Comparison of ENCODE assay signal across 8 cellular contexts in genomic region chr20:36439040-36439730, GRCh38.
A peak's percentile ranks its signal among the peaks of the same experiment; 100 is the strongest.
DNase-seq lines count a peak whose midpoint lies in the region; ATAC-seq and TF ChIP-seq lines count a peak whose summit lies in the region.

No MANE protein-coding gene starts in this region.

- ATAC-seq in Right ventricle myocardium inferior (peak; percentile 60), GM21423 (IDR thresholded peaks at IDR 0.05; ENCODE audit: unreplicated experiment) (no peak)

- TF ChIP-seq CTCF in dorsolateral prefrontal cortex (IDR thresholded peaks at IDR 0.05 in 54 of 56, conservative IDR thresholded peaks at IDR 0.05 in 2 of 56; ENCODE audit: low read depth in 1 of 56, partially characterized antibody in 56 of 56): peak; percentile 67 to 96 (median 90)

- H3K27me3 ChIP-seq in dorsolateral prefrontal cortex: peaks cover 0 to 2% (median 0%) of the 10 kb centered on the region in 45 donors

- intact Hi-C loops in Right ventricle myocardium inferior (cut with DNase I) (loop anchor here (1.0 to 5.0 kb wide), 2 partner anchors 222 to 236 kb away; no protein-coding TSS in a partner anchor), cardiac septum (cut with DNase I) (no loop called here), dorsolateral prefrontal cortex (cut with DNase I) (loop anchor here in 1 of 2 donors (5.0 kb wide), 1 partner anchor 237 kb away; no protein-coding TSS in a partner anchor)

- H3K4me3 ChIP-seq in dorsolateral prefrontal cortex: no peak overlapping the region

- peak; percentile 78 for DNase-seq in Right ventricle myocardium inferior (ENCODE audit: missing footprints)
- DNase-seq in cardiac septum (ENCODE audit: low spot score): no peak
- DNase-seq in NCI-H226: peak; percentile 14
- peak; percentile 44 to 57 for DNase-seq in activated CD4-positive, alpha-beta T cell treated with anti-CD3 and anti-CD28 coated beads, Interleukin-2, amount 50 U/mL, for 4 hours
- peak; percentile 62 to 86 (median 78) for DNase-seq in dorsolateral prefrontal cortex
- peak; percentile 57 for DNase-seq in medulla oblongata (ENCODE audit: extremely low spot score)
- DNase-seq in stimulated activated CD8-positive, alpha-beta memory T cell treated with anti-CD3 and anti-CD28 coated beads, Interleukin-4, amount 100 ng/mL, for 24 hours (ENCODE audit: low read depth): peak; percentile 62

- no peak overlapping the region for H3K27ac ChIP-seq in dorsolateral prefrontal cortex
